In genomic region chrX:8728932-8729331, GRCh38 we compare ENCODE assay signal across 30 cellular contexts. TPM values are rescaled to one million over a fixed set of nuclear protein-coding genes. Genes with fewer than 3 reads are reported as not detected.
DNase-seq lines count a peak whose midpoint lies in the region; TF ChIP-seq lines count a peak whose summit lies in the region.
"Had no signal": no experiment of that assay in that cellular context is flagged by ENCODE, and none has a peak within 500 bp of the region (broad histone marks: within the 10 kb centered on the region; RNA-seq: fewer than 3 reads in every experiment).

No MANE protein-coding gene starts in this region.

- H3K79me2 ChIP-seq in mammary epithelial cell (ENCODE audit: insufficient read depth, low read length) = no peaks in the 10 kb centered on the region
- H3K79me2 ChIP-seq: parathyroid adenoma had no signal

- in situ Hi-C loops in mammary epithelial cell (cut with MboI; ENCODE audit: low sequenced_read_pairs in 2 of 2) = loop anchor here in 1 of 2 donors (25.0 kb wide), 1 partner anchor 742 kb away; no protein-coding TSS in a partner anchor

- no peaks in the 10 kb centered on the region for H4K20me1 ChIP-seq in mammary epithelial cell (ENCODE audit: insufficient read depth, low read length)

- dilution Hi-C loops in mammary epithelial cell (cut with HindIII; ENCODE audit: low sequenced_read_pairs) = no loop called here

- H3K27ac ChIP-seq in mammary epithelial cell (ENCODE audit: insufficient read depth, low read depth, low read length) = no peak overlapping the region
- H3K27ac ChIP-seq: 22Rv1, epithelial cell of prostate, parathyroid adenoma, right atrium auricular region had no signal

- no peaks in the 10 kb centered on the region for H3K36me3 ChIP-seq in mammary epithelial cell (ENCODE audit: insufficient read depth, low read length)
- H3K36me3 ChIP-seq: right atrium auricular region had no signal

- no peak overlapping the region for H2AFZ ChIP-seq in mammary epithelial cell (ENCODE audit: low read depth, low read length)
- H2AFZ ChIP-seq: parathyroid adenoma had no signal

- no peak overlapping the region for H3K4me2 ChIP-seq in mammary epithelial cell (ENCODE audit: insufficient read depth, low read depth, low read length)
- H3K4me2 ChIP-seq: SK-N-SH had no signal

- CTCF ChIA-PET in MCF 10A (lab: Yijun Ruan, JAX) (interaction anchor here (1.5 kb wide), 1 partner anchor 10 kb away, joined by 8 read pairs; no protein-coding TSS in a partner anchor), mammary epithelial cell (lab: Charles Lee; ENCODE audit: low non-redundant PET) (no interaction called here)

- 58% methylated on average over 4 of the region's 7 CpGs for WGBS in mammary epithelial cell (ENCODE audit: low coverage, missing lambda C conversion rate)

- no peaks in the 10 kb centered on the region for H3K9me3 ChIP-seq in mammary epithelial cell (replicated peaks; ENCODE audit: insufficient read depth, low read length)
- H3K9me3 ChIP-seq: right atrium auricular region, SK-N-SH had no signal

- H3K4me1 ChIP-seq in mammary epithelial cell (ENCODE audit: insufficient read depth, low read length) = no peaks in the 10 kb centered on the region
- H3K4me1 ChIP-seq: parathyroid adenoma had no signal

- DNase-seq in DMS 273 (lab: John Stamatoyannopoulos, UW; ENCODE audit: unreplicated experiment) (peak; percentile 27), DMS 273 treated with DMSO at 0.1 percent for 48 hours (lab: John Stamatoyannopoulos, UW) (no peak), MCF 10A (ENCODE audit: unreplicated experiment) (peak; percentile 19), mammary epithelial cell (no peak), GM03348 (ENCODE audit: low spot score) (no peak)
- no peak for DNase-seq in activated CD4-positive, alpha-beta T cell treated with anti-CD3 and anti-CD28 coated beads, Interleukin-2, amount 50 U/mL, for 4 hours
- DNase-seq in activated T-cell treated with anti-CD3 and anti-CD28 coated beads, Interleukin-2, amount 50 U/mL, for 48 hours = no peak
- DNase-seq: activated CD4-positive, alpha-beta T cell treated with anti-CD3 and anti-CD28 coated beads for 36 hours; activated effector memory CD4-positive, alpha-beta T cell treated with Interleukin-2 at 50 U/mL for 16 hours; activated naive CD8-positive, alpha-beta T cell treated with anti-CD3 and anti-CD28 coated beads for 36 hours; activated T-cell treated with anti-CD3 and anti-CD28 coated beads for 4 hours; aorta; CD4-positive, CD25-positive, alpha-beta regulatory T cell; effector CD4-positive, alpha-beta T cell; GDM1; islet precursor cell; left ventricle myocardium superior; midbrain; naive thymus-derived CD8-positive, alpha-beta T cell; NCI-H146; SK-N-SH; stimulated activated CD4-positive, alpha-beta T cell treated with anti-CD3 and anti-CD28 coated beads, Interleukin-1b, Interleukin-23, amount 100 ng/mL, for 48 hours; T-helper 2 cell had no signal

- no peak for TF ChIP-seq CTCF in MCF 10A (IDR thresholded peaks at IDR 0.05; ENCODE audit: unreplicated experiment)
- no peak for TF ChIP-seq CTCF in mammary epithelial cell (conservative IDR thresholded peaks at IDR 0.05 in 1 of 2, IDR thresholded peaks at IDR 0.05 in 1 of 2; ENCODE audit: extremely low read depth in 1 of 2, insufficient read depth in 1 of 2, low read depth in 1 of 2, low read length in 2 of 2)
- no peak for TF ChIP-seq CTCF in nephron (IDR thresholded peaks at IDR 0.05; ENCODE audit: unreplicated experiment in 3 of 3)

- H3K9me3 Mint-ChIP-seq in MCF 10A (ENCODE audit: unreplicated experiment) (peaks cover 14% of the 10 kb centered on the region), nephron (no peaks in the 10 kb centered on the region)
- H3K9me3 Mint-ChIP-seq: activated naive CD8-positive, alpha-beta T cell treated with anti-CD3 and anti-CD28 coated beads for 36 hours had no signal

- H3K27me3 ChIP-seq in mammary epithelial cell (ENCODE audit: insufficient read depth, low read length) = no peaks in the 10 kb centered on the region
- H3K27me3 ChIP-seq: right atrium auricular region had no signal

- no TSS peak for BruUV-seq in MCF 10A (replicated peaks; lab: Mats Ljungman, UMichigan)
- BruUV-seq in mammary epithelial cell (replicated peaks; lab: Mats Ljungman, UMichigan) = no TSS peak

- H3K4me3 ChIP-seq in mammary epithelial cell (replicated peaks in 1 of 3; ENCODE audit: insufficient read depth in 1 of 3, low read depth in 2 of 3, low read length in 3 of 3) = no peak overlapping the region
- H3K4me3 ChIP-seq: right atrium auricular region, smooth muscle cell had no signal

- H3K36me3 Mint-ChIP-seq in MCF 10A (ENCODE audit: insufficient read depth, unreplicated experiment) (no peaks in the 10 kb centered on the region), nephron (ENCODE audit: low read depth) (no peaks in the 10 kb centered on the region)
- H3K36me3 Mint-ChIP-seq: activated naive CD8-positive, alpha-beta T cell treated with anti-CD3 and anti-CD28 coated beads for 36 hours; CD4-positive, CD25-positive, alpha-beta regulatory T cell; naive thymus-derived CD8-positive, alpha-beta T cell had no signal

- POLR2A ChIA-PET in MCF 10A (lab: Yijun Ruan, JAX) = no interaction called here

- H3K27me3 Mint-ChIP-seq in MCF 10A (ENCODE audit: insufficient read depth, unreplicated experiment) (peaks cover 8% of the 10 kb centered on the region), nephron (ENCODE audit: low read depth) (peaks cover 80% of the 10 kb centered on the region)

- H3K4me1 Mint-ChIP-seq in MCF 10A (ENCODE audit: insufficient read depth, unreplicated experiment) (no peaks in the 10 kb centered on the region), nephron (peaks cover 22% of the 10 kb centered on the region)
- H3K4me1 Mint-ChIP-seq: activated CD4-positive, alpha-beta T cell treated with anti-CD3 and anti-CD28 coated beads for 36 hours; activated naive CD8-positive, alpha-beta T cell treated with anti-CD3 and anti-CD28 coated beads for 36 hours had no signal

- H3K4me3 Mint-ChIP-seq in MCF 10A (ENCODE audit: unreplicated experiment) = no peak overlapping the region
- H3K4me3 Mint-ChIP-seq in nephron = peak overlapping the region; percentile 26 to 47 (median 27)
- H3K4me3 Mint-ChIP-seq: activated CD4-positive, alpha-beta T cell treated with anti-CD3 and anti-CD28 coated beads for 36 hours; activated naive CD8-positive, alpha-beta T cell treated with anti-CD3 and anti-CD28 coated beads for 36 hours; CD4-positive, CD25-positive, alpha-beta regulatory T cell; naive thymus-derived CD8-positive, alpha-beta T cell had no signal

- no peak overlapping the region for H3K9ac ChIP-seq in mammary epithelial cell (ENCODE audit: insufficient read depth, low read length)
- H3K9ac ChIP-seq: parathyroid adenoma, SK-N-SH had no signal

- intact Hi-C loops in MCF 10A (cut with micrococcal nuclease) = no loop called here
- intact Hi-C loops in mammary epithelial cell (cut with micrococcal nuclease) = no loop called here

- H3K27ac Mint-ChIP-seq in MCF 10A (ENCODE audit: low read depth, unreplicated experiment) (no peak overlapping the region), nephron (no peak overlapping the region)
- H3K27ac Mint-ChIP-seq: activated CD4-positive, alpha-beta T cell treated with anti-CD3 and anti-CD28 coated beads for 36 hours; activated naive CD8-positive, alpha-beta T cell treated with anti-CD3 and anti-CD28 coated beads for 36 hours; CD4-positive, CD25-positive, alpha-beta regulatory T cell; naive thymus-derived CD8-positive, alpha-beta T cell had no signal

RNA-seq across cellular contexts. Expression of gene ANOS1, which starts 3.0 kb away (rescaled TPM):
- total RNA-seq in MCF 10A (2022) (0.05 and 0.20 TPM in 2 replicates), mammary epithelial cell (10 to 100 TPM in 1 of 2 donors, 1 to 10 TPM in 1; 2.0 to 10.5 TPM)
- 8.5 TPM for polyA plus RNA-seq in mammary epithelial cell
- 21.6 TPM for polyA minus RNA-seq in mammary epithelial cell
- total RNA-seq: activated CD4-positive, alpha-beta T cell treated with anti-CD3 and anti-CD28 coated beads for 36 hours; activated naive CD8-positive, alpha-beta T cell treated with anti-CD3 and anti-CD28 coated beads for 36 hours; CD4-positive, CD25-positive, alpha-beta regulatory T cell; naive thymus-derived CD8-positive, alpha-beta T cell; OCI-LY7 had no signal
- polyA plus RNA-seq: CD4-positive, CD25-positive, alpha-beta regulatory T cell; naive thymus-derived CD8-positive, alpha-beta T cell had no signal

Comparison
In these comparisons a context has a peak if more than half of its experiments do, and no peak if none do; other contexts are left out.
1. DNase-seq: peak in DMS 273 (single experiment) and MCF 10A (single experiment); none in DMS 273 treated with DMSO at 0.1 percent for 48 hours (single experiment), mammary epithelial cell (single experiment), activated CD4-positive, alpha-beta T cell treated with anti-CD3 and anti-CD28 coated beads, Interleukin-2, amount 50 U/mL, for 4 hours (0 of 2), activated T-cell treated with anti-CD3 and anti-CD28 coated beads, Interleukin-2, amount 50 U/mL, for 48 hours (0 of 2) and GM03348 (single experiment).